In genomic region chr16:72299684-72300243, GRCh38 we compare ENCODE assay signal across 18 cellular contexts.
"Had no signal": no experiment of that assay in that cellular context is flagged by ENCODE, and none has a peak within 500 bp of the region (broad histone marks: within the 10 kb centered on the region; RNA-seq: fewer than 3 reads in every experiment).

No MANE protein-coding gene starts in this region.

- ATAC-seq: left lobe of liver; natural killer cell treated with Interleukin-12 subunit alpha and Interleukin-12 subunit beta and Interleukin-15 and Interleukin-18, amount 100 ng/mL, for 72 hours; stimulated activated memory B cell treated with anti-CD40 and anti-IgM and Interleukin-4, amounts not matched to agents 10 μg/mL and 1 μg/mL and 100 μg/mL, for 72 hours; stimulated activated naive CD8-positive, alpha-beta T cell treated with anti-CD3 and anti-CD28 coated beads, Interleukin-15, Interleukin-2, amounts not matched to agents 100 U/mL and 50 U/mL, for 24 hours had no signal

- FAIRE-seq: frontal cortex, keratinocyte had no signal

- H3K9me3 ChIP-seq: right atrium auricular region, sigmoid colon, spleen, testis, tibial artery had no signal

- H3K4me1 ChIP-seq: parathyroid adenoma, right atrium auricular region, sigmoid colon, spleen, testis, tibial artery had no signal

- H3K27me3 ChIP-seq: neural progenitor cell, right atrium auricular region, sigmoid colon, spleen, testis, tibial artery had no signal

- H3K4me2 ChIP-seq: neural progenitor cell had no signal

- H3K4me3 ChIP-seq: lung, neural progenitor cell, right atrium auricular region, sigmoid colon, spleen, testis, tibial artery had no signal

- DNase-seq: cortex of kidney; naive B cell; sigmoid colon; spleen; stimulated activated CD4-positive, alpha-beta T cell treated with anti-CD3 and anti-CD28 coated beads, Interleukin-4, amount 100 ng/mL, for 4 hours; stimulated activated naive CD8-positive, alpha-beta T cell treated with anti-CD3 and anti-CD28 coated beads, Interleukin-15, Interleukin-2, amounts not matched to agents 100 U/mL and 50 U/mL, for 24 hours; substantia nigra; testis; tibial artery had no signal

- H3K27ac ChIP-seq: neural progenitor cell, parathyroid adenoma, right atrium auricular region, sigmoid colon, spleen, testis, tibial artery had no signal

- H3K36me3 ChIP-seq: neural progenitor cell, right atrium auricular region, sigmoid colon, spleen, tibial artery had no signal
